8 cellular contexts compared by ENCODE assay signal in genomic region chr16:84503751-84504395, GRCh38. TPM values are rescaled to one million over a fixed set of nuclear protein-coding genes. Genes with fewer than 3 reads are reported as not detected.
DNase-seq lines count a peak whose midpoint lies in the region; ATAC-seq and TF ChIP-seq lines count a peak whose summit lies in the region.

No MANE protein-coding gene starts in this region.

- TF ChIP-seq CTCF in fibroblast of the aortic adventitia (IDR thresholded peaks at IDR 0.05; ENCODE audit: insufficient read depth, low read length) = no peak

- no peaks in the 10 kb centered on the region for H3K27me3 ChIP-seq in SJCRH30

- no peak for ATAC-seq in activated CD8-positive, alpha-beta memory T cell treated with anti-CD3 and anti-CD28 coated beads, Interleukin-2, amount 10 ng/mL, durations not matched to agents 7 days and 5 days
- ATAC-seq in HG03521 (IDR thresholded peaks at IDR 0.05; ENCODE audit: unreplicated experiment) = no peak
- no peak for ATAC-seq in HG02938 (IDR thresholded peaks at IDR 0.05; ENCODE audit: unreplicated experiment)

- intact Hi-C loops in posterior vena cava (cut with DNase I) = no loop called here

- CTCF ChIA-PET in activated CD8-positive, alpha-beta memory T cell treated with anti-CD3 and anti-CD28 coated beads, Interleukin-2, amount 10 ng/mL, durations not matched to agents 7 days and 5 days (lab: Charles Lee) = interaction anchor here (1.2 to 12.4 kb wide), 4 partner anchors 9 to 235 kb away, joined by 3 to 127 read pairs (median 4); no protein-coding TSS in a partner anchor

- H3K9me3 ChIP-seq in SJCRH30 (replicated peaks) = no peaks in the 10 kb centered on the region

- no peak overlapping the region for H3K27ac ChIP-seq in SJCRH30

- H3K4me3 ChIP-seq in SJCRH30 (peak overlapping the region; percentile 78), fibroblast of the aortic adventitia (ENCODE audit: low read depth, low read length) (peak overlapping the region; percentile 99)

- DNase-seq in activated CD8-positive, alpha-beta memory T cell treated with anti-CD3 and anti-CD28 coated beads, Interleukin-2, amount 10 ng/mL, durations not matched to agents 7 days and 5 days = no peak
- no peak for DNase-seq in activated CD8-positive, alpha-beta memory T cell treated with anti-CD3 and anti-CD28 coated beads, Interleukin-2, amount 50 U/mL, for 4 hours
- DNase-seq in SJCRH30 (no peak), fibroblast of the aortic adventitia (ENCODE audit: low read depth) (peak; percentile 25), posterior vena cava (ENCODE audit: low spot score) (peak; percentile 81)
- DNase-seq in activated CD8-positive, alpha-beta memory T cell treated with anti-CD3 and anti-CD28 coated beads, Interleukin-2, amount 50 U/mL, for 48 hours = no peak

- H3K4me1 Mint-ChIP-seq in activated CD8-positive, alpha-beta memory T cell treated with anti-CD3 and anti-CD28 coated beads, Interleukin-2, amount 10 ng/mL, durations not matched to agents 7 days and 5 days = peaks cover 57% of the 10 kb centered on the region

- H3K36me3 Mint-ChIP-seq in activated CD8-positive, alpha-beta memory T cell treated with anti-CD3 and anti-CD28 coated beads, Interleukin-2, amount 10 ng/mL, durations not matched to agents 7 days and 5 days = peaks cover 21% of the 10 kb centered on the region

- H3K36me3 ChIP-seq in SJCRH30 = no peaks in the 10 kb centered on the region

- H3K27me3 Mint-ChIP-seq in activated CD8-positive, alpha-beta memory T cell treated with anti-CD3 and anti-CD28 coated beads, Interleukin-2, amount 10 ng/mL, durations not matched to agents 7 days and 5 days = no peaks in the 10 kb centered on the region

- no peak overlapping the region for H3K27ac Mint-ChIP-seq in activated CD8-positive, alpha-beta memory T cell treated with anti-CD3 and anti-CD28 coated beads, Interleukin-2, amount 10 ng/mL, durations not matched to agents 7 days and 5 days

- peaks cover 4% of the 10 kb centered on the region; the same call in 1 of the 2 replicates for H3K4me1 ChIP-seq in SJCRH30

- no peaks in the 10 kb centered on the region for H3K9me3 Mint-ChIP-seq in activated CD8-positive, alpha-beta memory T cell treated with anti-CD3 and anti-CD28 coated beads, Interleukin-2, amount 10 ng/mL, durations not matched to agents 7 days and 5 days (ENCODE audit: low read depth)

- peak overlapping the region; percentile 80 for H3K4me3 Mint-ChIP-seq in activated CD8-positive, alpha-beta memory T cell treated with anti-CD3 and anti-CD28 coated beads, Interleukin-2, amount 10 ng/mL, durations not matched to agents 7 days and 5 days

RNA-seq across cellular contexts. Expression of gene MEAK7, which starts 0.6 kb away (rescaled TPM):
- 10 to 100 TPM; 37.9 to 73.9 TPM for total RNA-seq in activated CD8-positive, alpha-beta memory T cell treated with anti-CD3 and anti-CD28 coated beads, Interleukin-2, amount 10 ng/mL, durations not matched to agents 7 days and 5 days
- total RNA-seq in SJCRH30 (2014; rRNA removed; shearing (Covaris generic)) = 4.8 and 5.1 TPM in 2 replicates
- total RNA-seq in fibroblast of the aortic adventitia (ENCODE audit: low replicate concordance) (12.4 and 19.1 TPM in 2 replicates), posterior vena cava (10 to 100 TPM; 14.0 to 16.7 TPM)

Comparison
In these comparisons a context has a peak if more than half of its experiments do, and no peak if none do; other contexts are left out.
1. DNase-seq: peak in fibroblast of the aortic adventitia (single experiment) and posterior vena cava (single experiment); none in activated CD8-positive, alpha-beta memory T cell treated with anti-CD3 and anti-CD28 coated beads, Interleukin-2, amount 10 ng/mL, durations not matched to agents 7 days and 5 days (single experiment), activated CD8-positive, alpha-beta memory T cell treated with anti-CD3 and anti-CD28 coated beads, Interleukin-2, amount 50 U/mL, for 4 hours (single experiment), SJCRH30 (0 of 2) and activated CD8-positive, alpha-beta memory T cell treated with anti-CD3 and anti-CD28 coated beads, Interleukin-2, amount 50 U/mL, for 48 hours (single experiment).